18 cellular contexts compared by ENCODE assay signal in the genomic region with DNA sequence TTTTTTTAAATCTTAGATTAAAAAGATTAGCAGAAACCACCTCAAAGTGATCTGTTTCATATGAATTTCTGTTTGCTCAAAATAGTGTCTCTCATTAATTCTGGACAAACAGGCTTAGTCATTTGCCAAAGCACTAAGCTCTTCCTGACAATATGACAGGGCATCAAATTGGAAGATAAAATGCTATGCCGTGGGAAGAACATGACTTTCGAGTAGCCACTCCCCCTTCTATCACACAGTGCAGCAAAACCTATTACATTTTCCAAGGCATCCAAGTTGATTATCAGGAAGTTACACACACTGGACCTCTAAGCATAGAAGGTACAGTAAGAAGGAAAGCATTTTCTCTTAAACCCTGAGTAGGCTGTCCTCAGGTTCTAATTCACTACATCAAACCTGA.
A peak's percentile ranks its signal among the peaks of the same experiment; 100 is the strongest.
DNase-seq lines count a peak whose midpoint lies in the region; ATAC-seq and TF ChIP-seq lines count a peak whose summit lies in the region.
"Had no signal": no experiment of that assay in that cellular context is flagged by ENCODE, and none has a peak within 500 bp of the region (broad histone marks: within the 10 kb centered on the region; RNA-seq: fewer than 3 reads in every experiment).

No MANE protein-coding gene starts in this region.

- H3K27me3 ChIP-seq in BLaER1: no peaks in the 10 kb centered on the region
- H3K27me3 ChIP-seq: colonic mucosa, uterus had no signal

- H3K9me3 Mint-ChIP-seq in immature natural killer cell: no peaks in the 10 kb centered on the region
- H3K9me3 Mint-ChIP-seq: memory B cell; naive thymus-derived CD8-positive, alpha-beta T cell had no signal

- TF ChIP-seq CTCF in LNCaP clone FGC (IDR thresholded peaks at IDR 0.05; ENCODE audit: control insufficient read depth, extremely low read depth, insufficient read depth): no peak

- H3K36me3 Mint-ChIP-seq in immature natural killer cell: peaks cover 0 to 11% (median 4%) of the 10 kb centered on the region in 3 donors

- ATAC-seq in GM18505 (IDR thresholded peaks at IDR 0.05; ENCODE audit: unreplicated experiment): no peak
- ATAC-seq in GM21528 (IDR thresholded peaks at IDR 0.05; ENCODE audit: low FRiP score, unreplicated experiment): no peak
- ATAC-seq: HepG2; naive thymus-derived CD8-positive, alpha-beta T cell had no signal

- no peak for TF ChIP-seq POLR2A in GM18505 (IDR thresholded peaks at IDR 0.05; ENCODE audit: borderline replicate concordance, extremely low read depth, insufficient read depth, insufficient read length)

- H3K36me3 ChIP-seq in BLaER1: peaks cover 59% of the 10 kb centered on the region
- H3K36me3 ChIP-seq: uterus had no signal

- H3K4me3 Mint-ChIP-seq in immature natural killer cell: no peak overlapping the region
- H3K4me3 Mint-ChIP-seq: memory B cell; naive thymus-derived CD8-positive, alpha-beta T cell had no signal

- peak; percentile 39 for DNase-seq in LNCaP clone FGC (ENCODE audit: low read depth)
- peak; percentile 90 for DNase-seq in amniotic epithelial cell (ENCODE audit: low read depth)
- DNase-seq in immature natural killer cell: no peak
- DNase-seq in GF-D8 (lab: John Stamatoyannopoulos, UW): no peak
- no peak for DNase-seq in COLO829 (ENCODE audit: low spot score)
- DNase-seq: activated CD4-positive, alpha-beta T cell treated with anti-CD3 and anti-CD28 coated beads for 4 hours; activated CD8-positive, alpha-beta memory T cell treated with anti-CD3 and anti-CD28 coated beads, Interleukin-2, amount 50 U/mL, for 48 hours; activated naive CD4-positive, alpha-beta T cell treated with Interleukin-2 at 50 U/mL for 16 hours; colonic mucosa; glutamatergic neuron; naive thymus-derived CD8-positive, alpha-beta T cell; NCI-H2029; uterus had no signal

- no peak overlapping the region for H3K9ac ChIP-seq in BLaER1

- peak overlapping the region; percentile 66 for H3K27ac ChIP-seq in BLaER1
- H3K27ac ChIP-seq: colonic mucosa had no signal

- H4K20me1 ChIP-seq in BLaER1: no peaks in the 10 kb centered on the region

- peaks cover 18 to 56% of the 10 kb centered on the region in 2 donors for H3K4me1 Mint-ChIP-seq in immature natural killer cell
- H3K4me1 Mint-ChIP-seq: memory B cell had no signal

- peak overlapping the region in 4 of 6 donors; percentile 69 to 73 (median 70) for H3K27ac Mint-ChIP-seq in immature natural killer cell
- H3K27ac Mint-ChIP-seq: memory B cell had no signal

- no peaks in the 10 kb centered on the region for H3K27me3 Mint-ChIP-seq in immature natural killer cell (ENCODE audit: low read depth in 3 of 3)
- H3K27me3 Mint-ChIP-seq: memory B cell; naive thymus-derived CD8-positive, alpha-beta T cell had no signal

- H3K4me2 ChIP-seq in BLaER1: peak overlapping the region; percentile 92

- peaks cover 83% of the 10 kb centered on the region for H3K4me1 ChIP-seq in BLaER1
- H3K4me1 ChIP-seq: colonic mucosa had no signal

- H3K9me3 ChIP-seq in BLaER1: no peaks in the 10 kb centered on the region
- H3K9me3 ChIP-seq: colonic mucosa, uterus had no signal

- H3K4me3 ChIP-seq in BLaER1 (no peak overlapping the region), LNCaP clone FGC (ENCODE audit: low read depth, low read length) (no peak overlapping the region)
- H3K4me3 ChIP-seq: colonic mucosa, uterus had no signal

Comparison
In these comparisons a context has a peak if more than half of its experiments do, and no peak if none do; other contexts are left out.
1. DNase-seq: peak in LNCaP clone FGC (single experiment) and amniotic epithelial cell (single experiment); none in immature natural killer cell (0 of 3), GF-D8 (single experiment) and COLO829 (single experiment).